Comparison of ENCODE assay signal across 8 cellular contexts in the genomic region with DNA sequence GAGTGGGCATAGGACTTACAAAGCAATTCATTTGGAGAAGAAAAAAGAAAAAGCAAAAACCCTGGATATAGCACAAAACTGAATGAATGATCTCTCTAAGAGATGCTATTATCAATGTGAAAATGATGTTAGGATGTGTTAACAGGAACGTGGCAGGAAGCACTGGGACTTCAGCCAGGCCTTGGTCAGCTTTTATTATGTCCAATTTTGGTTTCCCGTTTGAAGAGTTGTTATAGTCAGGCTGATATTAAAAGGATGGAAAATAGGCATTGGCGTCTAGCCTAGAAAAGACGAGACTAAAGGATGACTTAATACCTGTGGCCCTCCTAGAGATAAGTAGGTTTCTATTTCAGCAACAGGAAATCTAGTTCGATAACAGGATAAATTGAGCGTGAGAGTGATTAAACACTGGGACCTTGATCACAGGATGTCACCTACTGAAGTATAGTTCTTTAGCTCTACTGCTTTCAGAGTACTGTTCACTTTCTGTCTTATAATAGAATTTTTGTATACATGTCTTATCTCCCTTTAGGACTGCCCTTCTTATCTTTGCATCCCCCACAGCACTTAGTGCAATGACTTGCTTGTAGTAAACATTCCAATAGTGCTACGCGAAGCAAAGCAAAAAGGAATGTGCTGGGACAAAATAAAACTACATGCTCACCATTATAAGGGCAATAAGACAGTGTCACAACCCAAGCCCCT.
DNase-seq lines count a peak whose midpoint lies in the region; ATAC-seq and TF ChIP-seq lines count a peak whose summit lies in the region.

No MANE protein-coding gene starts in this region.

- no peaks in the 10 kb centered on the region for H3K79me2 ChIP-seq in PC-9 (ENCODE audit: low read depth)

- peaks cover 21% of the 10 kb centered on the region for H3F3A ChIP-seq in PC-9 (ENCODE audit: insufficient read depth, low read depth)

- POLR2A ChIA-PET in PC-9 (lab: Charles Lee; ENCODE audit: unreplicated experiment): no interaction called here

- CTCF ChIA-PET in PC-9 (lab: Charles Lee): no interaction called here

- DNase-seq in ELR (ENCODE audit: low read depth) (peak; percentile 47), PC-9 (peak in 1 of 2 experiments; percentile 80), fibroblast of the aortic adventitia (ENCODE audit: low read depth) (peak; percentile 92), sigmoid colon (peak; percentile 86)

- 48 to 50% methylated on average over 8 of the region's 8 CpGs for WGBS in sigmoid colon, 2 donors

- TF ChIP-seq POLR2A in sigmoid colon (IDR thresholded peaks at IDR 0.05): no peak

- H3K9me3 ChIP-seq in PC-9 (ENCODE audit: insufficient read depth, low read depth): no peaks in the 10 kb centered on the region
- H3K9me3 ChIP-seq in sigmoid colon: no peaks in the 10 kb centered on the region

- no peaks in the 10 kb centered on the region for H3K27me3 ChIP-seq in PC-9 (ENCODE audit: insufficient read depth, low read depth)
- no peaks in the 10 kb centered on the region for H3K27me3 ChIP-seq in sigmoid colon

- H3K36me3 ChIP-seq in PC-9 (ENCODE audit: low read depth) (no peaks in the 10 kb centered on the region), sigmoid colon (peaks cover 0 to 12% (median 2%) of the 10 kb centered on the region in 4 donors)

- H2AFZ ChIP-seq in PC-9: peak overlapping the region; percentile 54

- no peaks in the 10 kb centered on the region for H4K20me1 ChIP-seq in PC-9 (ENCODE audit: insufficient read depth)

- no peak for TF ChIP-seq CTCF in PC-9 (conservative IDR thresholded peaks at IDR 0.05)
- no peak for TF ChIP-seq CTCF in fibroblast of the aortic adventitia (IDR thresholded peaks at IDR 0.05; ENCODE audit: insufficient read depth, low read length)
- TF ChIP-seq CTCF in sigmoid colon (IDR thresholded peaks at IDR 0.05): no peak

- no peak for TF ChIP-seq EP300 in sigmoid colon (IDR thresholded peaks at IDR 0.05)

- intact Hi-C loops in PC-9 (cut with micrococcal nuclease; ENCODE audit: unreplicated experiment): no loop called here
- intact Hi-C loops in sigmoid colon (cut with DNase I): loop anchor here (5.0 kb wide), 1 partner anchor 34 kb away; no protein-coding TSS in a partner anchor

- no peaks in the 10 kb centered on the region for H3K9me2 ChIP-seq in PC-9 (ENCODE audit: insufficient read depth)

- ATAC-seq in HG02571 (IDR thresholded peaks at IDR 0.05; ENCODE audit: unreplicated experiment): no peak
- no peak for ATAC-seq in HG03521 (IDR thresholded peaks at IDR 0.05; ENCODE audit: unreplicated experiment)
- no peak for ATAC-seq in HG02642 (IDR thresholded peaks at IDR 0.05; ENCODE audit: poor library complexity, unreplicated experiment)
- ATAC-seq in HG03095 (IDR thresholded peaks at IDR 0.05; ENCODE audit: unreplicated experiment): no peak

- H3K27ac ChIP-seq in PC-9 (peak overlapping the region; percentile 80), sigmoid colon (peak overlapping the region; percentile 70 to 88 (median 78))

- peak overlapping the region; percentile 69 for H3K4me2 ChIP-seq in PC-9

- H3K4me1 ChIP-seq in PC-9 (replicated peaks; ENCODE audit: insufficient read depth) (peaks cover 42% of the 10 kb centered on the region), sigmoid colon (peaks cover 0 to 79% (median 70%) of the 10 kb centered on the region in 4 donors)

- BruUV-seq in PC-9 (replicated peaks; lab: Mats Ljungman, UMichigan): no TSS peak

- H3K4me3 ChIP-seq in PC-9 (peak overlapping the region; percentile 13; the same call in 1 of the 2 replicates), fibroblast of the aortic adventitia (ENCODE audit: low read depth, low read length) (no peak overlapping the region), sigmoid colon (no peak overlapping the region)
